Comparison of ENCODE assay signal across 23 cellular contexts in the genomic region with DNA sequence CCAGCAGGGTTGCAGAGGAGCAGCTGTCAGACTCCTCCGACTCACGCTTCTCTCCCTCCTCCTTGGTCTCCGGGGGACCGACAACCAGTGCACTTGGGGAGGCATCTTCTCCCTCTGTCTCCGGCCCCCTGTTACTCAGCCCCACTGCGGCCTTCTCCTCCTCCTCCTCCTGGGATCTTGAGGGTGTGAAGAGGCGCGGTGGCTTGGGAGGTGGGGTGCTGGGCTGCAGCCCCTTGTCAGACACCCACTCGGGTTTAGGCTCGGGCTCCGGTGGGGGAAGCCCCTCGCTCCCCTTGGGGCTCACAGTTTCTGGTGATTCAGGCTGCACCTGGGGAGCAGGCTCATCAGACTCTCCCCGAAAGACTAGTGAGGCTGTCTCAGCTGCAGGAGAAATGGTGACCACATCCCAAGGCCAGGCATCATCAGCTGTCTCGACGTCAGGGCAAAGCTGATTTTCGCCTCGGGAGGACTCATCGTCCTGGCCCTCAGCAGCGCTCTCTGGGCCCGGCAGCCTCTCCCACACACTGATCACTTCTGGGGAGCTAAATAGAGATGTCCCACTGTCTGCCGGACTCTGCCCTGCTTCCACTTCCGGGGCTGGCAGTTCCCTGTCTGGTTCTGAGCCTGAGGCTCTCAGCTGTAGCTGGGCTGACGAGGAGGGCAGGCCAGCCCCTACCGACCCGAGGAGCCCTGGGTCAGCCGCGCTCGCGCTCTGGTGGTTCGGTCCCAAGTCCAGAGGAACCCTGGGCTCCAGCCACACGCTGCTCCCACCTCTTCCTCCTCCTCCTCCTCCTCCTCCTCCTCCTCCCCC.
"Had no signal": no experiment of that assay in that cellular context is flagged by ENCODE, and none has a peak within 500 bp of the region (broad histone marks: within the 10 kb centered on the region; RNA-seq: fewer than 3 reads in every experiment).

No MANE protein-coding gene starts in this region.

- H3K27me3 Mint-ChIP-seq: activated CD8-positive, alpha-beta T cell treated with anti-CD3 and anti-CD28 coated beads for 36 hours; activated naive CD8-positive, alpha-beta T cell treated with anti-CD3 and anti-CD28 coated beads for 36 hours; brain had no signal

- H3K4me1 Mint-ChIP-seq: activated naive CD8-positive, alpha-beta T cell treated with anti-CD3 and anti-CD28 coated beads for 36 hours had no signal

- H3K9me3 Mint-ChIP-seq: activated CD8-positive, alpha-beta T cell treated with anti-CD3 and anti-CD28 coated beads for 36 hours; activated naive CD8-positive, alpha-beta T cell treated with anti-CD3 and anti-CD28 coated beads for 36 hours; activated T-cell treated with anti-CD3 and anti-CD28 coated beads, Interleukin-2, amount 50 U/mL, for 4 hours; brain; neural crest cell; WTC11 had no signal

- DNase-seq: activated CD4-positive, alpha-beta T cell treated with anti-CD3 and anti-CD28 coated beads for 4 hours; activated CD8-positive, alpha-beta T cell treated with anti-CD3 and anti-CD28 coated beads for 36 hours; activated gamma-delta T cell; activated naive CD8-positive, alpha-beta T cell treated with anti-CD3 and anti-CD28 coated beads for 36 hours; activated T-cell treated with anti-CD3 and anti-CD28 coated beads, Interleukin-2, amount 50 U/mL, for 4 hours; central memory CD4-positive, alpha-beta T cell; cortex of kidney; effector CD8-positive, alpha-beta T cell; esophagus squamous epithelium; foreskin fibroblast; lower lobe of right lung; stimulated activated CD4-positive, alpha-beta T cell treated with anti-CD3 and anti-CD28 coated beads, Interleukin-15, amount 100 ng/mL, for 24 hours; stimulated activated CD4-positive, alpha-beta T cell treated with anti-CD3 and anti-CD28 coated beads, Interleukin-4, amount 100 ng/mL, for 24 hours; stimulated activated naive CD4-positive, alpha-beta T cell treated with Interleukin-2 at 50 U/mL for 16 hours; T-helper 2 cell; trophoblast cell had no signal

- H3K4me3 Mint-ChIP-seq: activated CD8-positive, alpha-beta T cell treated with anti-CD3 and anti-CD28 coated beads for 36 hours; activated naive CD8-positive, alpha-beta T cell treated with anti-CD3 and anti-CD28 coated beads for 36 hours; activated T-cell treated with anti-CD3 and anti-CD28 coated beads, Interleukin-2, amount 50 U/mL, for 4 hours; brain; neural crest cell; WTC11 had no signal

- H3K4me3 ChIP-seq: esophagus squamous epithelium, lower lobe of right lung, ovary, suprapubic skin had no signal

- H3K27ac Mint-ChIP-seq: activated CD8-positive, alpha-beta T cell treated with anti-CD3 and anti-CD28 coated beads for 36 hours; activated naive CD8-positive, alpha-beta T cell treated with anti-CD3 and anti-CD28 coated beads for 36 hours; brain had no signal

- FAIRE-seq: endothelial cell of umbilical vein, TTC549 had no signal

- H3K27me3 ChIP-seq: esophagus squamous epithelium, ovary, suprapubic skin had no signal

- H3K36me3 Mint-ChIP-seq: activated naive CD8-positive, alpha-beta T cell treated with anti-CD3 and anti-CD28 coated beads for 36 hours had no signal

- ATAC-seq: activated CD8-positive, alpha-beta T cell treated with anti-CD3 and anti-CD28 coated beads for 36 hours; activated T-cell treated with anti-CD3 and anti-CD28 coated beads, Interleukin-2, amount 50 U/mL, for 4 hours; lower lobe of right lung had no signal

- H3K27ac ChIP-seq: esophagus squamous epithelium, lower lobe of right lung, ovary, suprapubic skin had no signal

- H3K36me3 ChIP-seq: ovary had no signal

- H3K9me3 ChIP-seq: esophagus squamous epithelium, lower lobe of right lung, ovary, suprapubic skin had no signal

- H3K4me1 ChIP-seq: lower lobe of right lung had no signal
